ENCODE assay signal across 15 cellular contexts in the genomic region with DNA sequence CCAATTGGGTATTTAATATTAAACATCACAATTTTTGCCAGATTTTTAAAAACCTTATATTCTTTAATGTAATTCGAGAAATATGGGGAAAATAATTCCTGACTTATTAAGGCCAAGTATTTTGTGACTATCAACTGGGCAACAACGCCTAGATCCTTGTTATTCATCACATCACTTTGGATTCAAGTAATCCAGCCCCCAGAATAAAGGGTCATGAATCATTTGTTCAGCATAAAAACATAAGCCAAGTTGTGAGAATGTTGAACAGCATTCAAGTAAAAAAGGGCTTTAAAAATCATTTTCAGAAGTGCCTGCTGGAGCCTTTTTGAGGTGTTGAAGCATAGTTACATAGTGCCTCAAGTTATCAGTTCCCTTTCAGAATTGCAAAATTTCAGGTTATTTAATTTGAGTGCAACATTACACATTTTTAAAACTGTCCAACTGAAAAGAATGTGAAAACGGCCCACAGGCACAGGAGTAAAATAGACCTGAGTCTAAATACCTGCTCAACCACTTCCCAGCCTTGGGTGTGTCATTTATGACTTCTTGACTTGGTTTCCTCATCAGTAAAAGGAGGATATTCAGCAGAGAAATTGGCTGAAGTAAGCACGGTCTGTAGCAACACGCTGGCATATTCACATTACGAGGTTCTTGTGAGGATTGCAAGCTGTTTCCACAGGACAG. TPM values are rescaled to one million over a fixed set of nuclear protein-coding genes. Genes with fewer than 3 reads are reported as not detected.
A peak's percentile ranks its signal among the peaks of the same experiment; 100 is the strongest.
DNase-seq lines count a peak whose midpoint lies in the region; ATAC-seq and TF ChIP-seq lines count a peak whose summit lies in the region.
"Had no signal": no experiment of that assay in that cellular context is flagged by ENCODE, and none has a peak within 500 bp of the region (broad histone marks: within the 10 kb centered on the region; RNA-seq: fewer than 3 reads in every experiment).

No MANE protein-coding gene starts in this region.

- ATAC-seq in left cardiac atrium (peak; percentile 35 to 56), sciatic nerve (peak; percentile 57), HG03342 (IDR thresholded peaks at IDR 0.05; ENCODE audit: unreplicated experiment) (no peak)
- ATAC-seq: activated CD4-positive, alpha-beta T cell treated with anti-CD3 and anti-CD28 coated beads for 36 hours had no signal

- H3K9me3 Mint-ChIP-seq in MCF 10A (ENCODE audit: unreplicated experiment), result no peaks in the 10 kb centered on the region
- H3K9me3 Mint-ChIP-seq: nephron progenitor cell; T-helper 1 cell treated with Interleukin-12 subunit alpha and Interleukin-12 subunit beta and Interleukin-4 antibody, amounts not matched to agents 30 μg/mL and 1 μg/mL, for 36 hours had no signal

- POLR2A ChIA-PET in MCF 10A (lab: Yijun Ruan, JAX), result interaction anchor here (0.8 to 8.9 kb wide), 7 partner anchors 11 to 155 kb away, joined by 3 to 268 read pairs (median 4); partner anchors contain the start of gene MBNL2

- H3K36me3 Mint-ChIP-seq in MCF 10A (ENCODE audit: insufficient read depth, unreplicated experiment), result peaks cover 36% of the 10 kb centered on the region

- TF ChIP-seq CTCF in AG10803 (conservative IDR thresholded peaks at IDR 0.05; ENCODE audit: low read length) (no peak), MCF 10A (IDR thresholded peaks at IDR 0.05; ENCODE audit: unreplicated experiment) (no peak)

- DNase-seq in AG10803 (ENCODE audit: low read depth), result peak; percentile 50
- DNase-seq in MCF 10A (ENCODE audit: unreplicated experiment), result peak; percentile 66
- DNase-seq in left cardiac atrium, result no peak
- no peak for DNase-seq in sciatic nerve (ENCODE audit: low spot score)
- DNase-seq in activated CD8-positive, alpha-beta memory T cell treated with anti-CD3 and anti-CD28 coated beads, Interleukin-2, amount 50 U/mL, for 48 hours, result no peak
- no peak for DNase-seq in RPMI8226
- no peak for DNase-seq in NCI-H345 treated with DMSO at 0.1 percent for 48 hours (lab: John Stamatoyannopoulos, UW; ENCODE audit: unreplicated experiment)
- DNase-seq: activated CD4-positive, alpha-beta T cell treated with anti-CD3 and anti-CD28 coated beads for 36 hours; islet precursor cell; Kasumi-1; NCI-H2171; nephron progenitor cell had no signal

- peak overlapping the region; percentile 50 for H3K4me3 Mint-ChIP-seq in MCF 10A (ENCODE audit: unreplicated experiment)
- H3K4me3 Mint-ChIP-seq: activated CD4-positive, alpha-beta T cell treated with anti-CD3 and anti-CD28 coated beads for 36 hours; nephron progenitor cell; T-helper 1 cell treated with Interleukin-12 subunit alpha and Interleukin-12 subunit beta and Interleukin-4 antibody, amounts not matched to agents 30 μg/mL and 1 μg/mL, for 36 hours had no signal

- intact Hi-C loops in MCF 10A (cut with micrococcal nuclease), result loop anchor here (2.0 kb wide), 2 partner anchors 56 to 66 kb away; partner anchors contain the start of gene MBNL2
- intact Hi-C loops in left cardiac atrium (cut with DNase I), result no loop called here
- intact Hi-C loops in sciatic nerve (cut with DNase I), result no loop called here

- CTCF ChIA-PET in MCF 10A (lab: Yijun Ruan, JAX), result interaction anchor here (1.0 kb wide), 1 partner anchor 80 kb away, joined by 3 read pairs; no protein-coding TSS in a partner anchor

- BruUV-seq in MCF 10A (replicated peaks; lab: Mats Ljungman, UMichigan), result no TSS peak

- H3K27me3 Mint-ChIP-seq in MCF 10A (ENCODE audit: insufficient read depth, unreplicated experiment), result no peaks in the 10 kb centered on the region
- H3K27me3 Mint-ChIP-seq: activated CD4-positive, alpha-beta T cell treated with anti-CD3 and anti-CD28 coated beads for 36 hours had no signal

- H3K4me1 Mint-ChIP-seq in MCF 10A (ENCODE audit: insufficient read depth, unreplicated experiment), result peaks cover 70% of the 10 kb centered on the region

- H3K27ac Mint-ChIP-seq in MCF 10A (ENCODE audit: low read depth, unreplicated experiment), result peak overlapping the region; percentile 81
- H3K27ac Mint-ChIP-seq: activated CD4-positive, alpha-beta T cell treated with anti-CD3 and anti-CD28 coated beads for 36 hours; nephron progenitor cell; T-helper 1 cell treated with Interleukin-12 subunit alpha and Interleukin-12 subunit beta and Interleukin-4 antibody, amounts not matched to agents 30 μg/mL and 1 μg/mL, for 36 hours had no signal

- H3K4me3 ChIP-seq in AG10803 (ENCODE audit: low read length), result no peak overlapping the region
- H3K4me3 ChIP-seq: cardiac muscle cell had no signal

RNA-seq across cellular contexts. Expression of gene MBNL2, which starts 56.4 kb away (rescaled TPM):
- total RNA-seq in MCF 10A (2022) (74.3 and 85.8 TPM in 2 replicates), left cardiac atrium (10 to 100 TPM; 52.0 to 60.3 TPM), sciatic nerve (102 TPM)

Comparison
In these comparisons a context has a peak if more than half of its experiments do, and no peak if none do; other contexts are left out.
1. DNase-seq: peak in AG10803 (single experiment) and MCF 10A (single experiment); none in left cardiac atrium (single experiment), sciatic nerve (single experiment), activated CD8-positive, alpha-beta memory T cell treated with anti-CD3 and anti-CD28 coated beads, Interleukin-2, amount 50 U/mL, for 48 hours (single experiment), RPMI8226 (single experiment) and NCI-H345 treated with DMSO at 0.1 percent for 48 hours (single experiment).